23 cellular contexts compared by ENCODE assay signal in the genomic region with DNA sequence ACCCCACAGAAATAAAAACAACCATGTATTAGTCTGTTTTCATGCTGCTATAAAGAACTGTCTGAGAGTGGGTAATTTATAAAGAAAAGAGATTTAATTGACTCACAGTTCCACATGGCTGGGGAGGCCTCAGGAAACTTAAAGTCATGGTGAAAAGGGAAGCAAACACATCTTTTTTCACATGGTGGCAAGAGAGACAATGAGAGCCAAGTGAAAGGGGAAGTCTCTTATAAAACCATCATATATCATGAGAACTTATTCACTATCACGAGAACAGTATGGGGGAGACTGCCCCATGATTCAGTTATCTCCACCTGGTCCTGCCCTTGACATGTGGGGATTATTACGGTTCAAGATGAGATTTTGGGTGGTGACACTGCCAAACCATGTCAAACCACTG.
"Had no signal": no experiment of that assay in that cellular context is flagged by ENCODE, and none has a peak within 500 bp of the region (broad histone marks: within the 10 kb centered on the region; RNA-seq: fewer than 3 reads in every experiment).

No MANE protein-coding gene starts in this region.

- H3K36me3 Mint-ChIP-seq: stimulated activated effector memory CD8-positive, alpha-beta T cell treated with anti-CD3 and anti-CD28 coated beads, Interleukin-12 subunit alpha, Interleukin-12 subunit beta, amount 100 ng/mL, for 72 hours; stimulated activated memory B cell treated with anti-CD40 and anti-IgM and Interleukin-4, amounts not matched to agents 10 μg/mL and 1 μg/mL and 100 μg/mL, for 72 hours had no signal

- ATAC-seq: stimulated activated effector memory CD8-positive, alpha-beta T cell treated with anti-CD3 and anti-CD28 coated beads, Interleukin-12 subunit alpha, Interleukin-12 subunit beta, amount 100 ng/mL, for 72 hours; stimulated activated memory B cell treated with anti-CD40 and anti-IgM and Interleukin-4, amounts not matched to agents 10 μg/mL and 1 μg/mL and 100 μg/mL, for 72 hours; stimulated activated naive CD8-positive, alpha-beta T cell treated with anti-CD3 and anti-CD28 coated beads, Interleukin-15, amount 100 ng/mL, for 72 hours; stimulated activated naive CD8-positive, alpha-beta T cell treated with anti-CD3 and anti-CD28 coated beads, Interleukin-15, Interleukin-2, amounts not matched to agents 100 U/mL and 50 U/mL, for 24 hours; upper lobe of right lung had no signal

- DNase-seq: stimulated activated CD4-positive, alpha-beta T cell treated with anti-CD3 and anti-CD28 coated beads, Interleukin-2, amount 100 ng/mL, for 24 hours; stimulated activated CD4-positive, alpha-beta T cell treated with anti-CD3 and anti-CD28 coated beads, Interleukin-2, amount 100 ng/mL, for 48 hours; stimulated activated CD4-positive, alpha-beta T cell treated with anti-CD3 and anti-CD28 coated beads, Interleukin-4, amount 100 ng/mL, for 1 hour; stimulated activated CD4-positive, alpha-beta T cell treated with anti-CD3 and anti-CD28 coated beads, Interleukin-4, amount 100 ng/mL, for 24 hours; stimulated activated CD4-positive, alpha-beta T cell treated with anti-CD3 and anti-CD28 coated beads, Interleukin-4, amount 100 ng/mL, for 4 hours; stimulated activated CD8-positive, alpha-beta memory T cell treated with anti-CD3 and anti-CD28 coated beads, Interleukin-4, amount 100 ng/mL, for 48 hours; stimulated activated naive CD4-positive, alpha-beta T cell; stimulated activated naive CD4-positive, alpha-beta T cell treated with Interleukin-2 at 50 U/mL for 16 hours; stimulated activated naive CD8-positive, alpha-beta T cell treated with anti-CD3 and anti-CD28 coated beads, Interleukin-15, amount 100 ng/mL, for 72 hours; stimulated activated naive CD8-positive, alpha-beta T cell treated with anti-CD3 and anti-CD28 coated beads, Interleukin-15, Interleukin-2, amounts not matched to agents 100 U/mL and 50 U/mL, for 24 hours; stomach; substantia nigra; testis; thyroid gland; tibial artery; transverse colon; trophoblast cell; upper lobe of left lung; upper lobe of right lung; uterus had no signal

- H3K4me3 Mint-ChIP-seq: stimulated activated effector memory CD8-positive, alpha-beta T cell treated with anti-CD3 and anti-CD28 coated beads, Interleukin-12 subunit alpha, Interleukin-12 subunit beta, amount 100 ng/mL, for 72 hours; stimulated activated memory B cell treated with anti-CD40 and anti-IgM and Interleukin-4, amounts not matched to agents 10 μg/mL and 1 μg/mL and 100 μg/mL, for 72 hours; stimulated activated naive CD8-positive, alpha-beta T cell treated with anti-CD3 and anti-CD28 coated beads, Interleukin-15, amount 100 ng/mL, for 72 hours; stimulated activated naive CD8-positive, alpha-beta T cell treated with anti-CD3 and anti-CD28 coated beads, Interleukin-15, Interleukin-2, amounts not matched to agents 100 ng/mL and 50 ng/mL, for 24 hours had no signal

- H3K27ac Mint-ChIP-seq: stimulated activated effector memory CD8-positive, alpha-beta T cell treated with anti-CD3 and anti-CD28 coated beads, Interleukin-12 subunit alpha, Interleukin-12 subunit beta, amount 100 ng/mL, for 72 hours; stimulated activated memory B cell treated with anti-CD40 and anti-IgM and Interleukin-4, amounts not matched to agents 10 μg/mL and 1 μg/mL and 100 μg/mL, for 72 hours; stimulated activated naive CD8-positive, alpha-beta T cell treated with anti-CD3 and anti-CD28 coated beads, Interleukin-15, amount 100 ng/mL, for 72 hours; stimulated activated naive CD8-positive, alpha-beta T cell treated with anti-CD3 and anti-CD28 coated beads, Interleukin-15, Interleukin-2, amounts not matched to agents 100 ng/mL and 50 ng/mL, for 24 hours had no signal

- H3K4me1 Mint-ChIP-seq: stimulated activated effector memory CD8-positive, alpha-beta T cell treated with anti-CD3 and anti-CD28 coated beads, Interleukin-12 subunit alpha, Interleukin-12 subunit beta, amount 100 ng/mL, for 72 hours; stimulated activated naive CD8-positive, alpha-beta T cell treated with anti-CD3 and anti-CD28 coated beads, Interleukin-15, amount 100 ng/mL, for 72 hours had no signal

- H3K27me3 Mint-ChIP-seq: stimulated activated memory B cell treated with anti-CD40 and anti-IgM and Interleukin-4, amounts not matched to agents 10 μg/mL and 1 μg/mL and 100 μg/mL, for 72 hours; stimulated activated naive CD8-positive, alpha-beta T cell treated with anti-CD3 and anti-CD28 coated beads, Interleukin-15, amount 100 ng/mL, for 72 hours; stimulated activated naive CD8-positive, alpha-beta T cell treated with anti-CD3 and anti-CD28 coated beads, Interleukin-15, Interleukin-2, amounts not matched to agents 100 ng/mL and 50 ng/mL, for 24 hours had no signal
